In genomic region chr3:110343945-110344344, GRCh38 we compare ENCODE assay signal across 12 cellular contexts.
A peak's percentile ranks its signal among the peaks of the same experiment; 100 is the strongest.
DNase-seq lines count a peak whose midpoint lies in the region; ATAC-seq, FAIRE-seq and TF ChIP-seq lines count a peak whose summit lies in the region.
"Had no signal": no experiment of that assay in that cellular context is flagged by ENCODE, and none has a peak within 500 bp of the region (broad histone marks: within the 10 kb centered on the region; RNA-seq: fewer than 3 reads in every experiment).

No MANE protein-coding gene starts in this region.

- ATAC-seq in GM21526 (IDR thresholded peaks at IDR 0.05; ENCODE audit: low FRiP score, unreplicated experiment): peak; percentile 71
- ATAC-seq in HG03159 (IDR thresholded peaks at IDR 0.05; ENCODE audit: unreplicated experiment): peak; percentile 86
- ATAC-seq: heart right ventricle had no signal

- no peak for TF ChIP-seq CTCF in endothelial cell of umbilical vein (IDR thresholded peaks at IDR 0.05; ENCODE audit: extremely low read depth in 1 of 2, insufficient read depth in 1 of 2, low read depth in 1 of 2, low read length in 2 of 2)
- no peak for TF ChIP-seq CTCF in esophagus squamous epithelium (IDR thresholded peaks at IDR 0.05)

- H3K36me3 ChIP-seq in endothelial cell of umbilical vein (ENCODE audit: control insufficient read depth in 2 of 2, extremely low read depth in 1 of 2, insufficient read depth in 2 of 2, low read length in 2 of 2) (no peaks in the 10 kb centered on the region), esophagus squamous epithelium (no peaks in the 10 kb centered on the region)
- H3K36me3 ChIP-seq: heart right ventricle had no signal

- H3K79me2 ChIP-seq in endothelial cell of umbilical vein (ENCODE audit: control insufficient read depth, insufficient read depth, low read length): no peaks in the 10 kb centered on the region

- BruUV-seq in endothelial cell of umbilical vein (replicated peaks; lab: Mats Ljungman, UMichigan): TSS peak; percentile 40

- H3K9me3 ChIP-seq in endothelial cell of umbilical vein (replicated peaks; ENCODE audit: control insufficient read depth, insufficient read depth, low read length) (no peaks in the 10 kb centered on the region), esophagus squamous epithelium (no peaks in the 10 kb centered on the region)
- H3K9me3 ChIP-seq: heart right ventricle had no signal

- intact Hi-C loops in endothelial cell of umbilical vein (cut with micrococcal nuclease): loop anchor here (1.0 to 5.0 kb wide), 3 partner anchors 68 to 727 kb away; partner anchors contain the start of gene NECTIN3
- intact Hi-C loops in esophagus squamous epithelium (cut with DNase I): no loop called here

- H4K20me1 ChIP-seq in endothelial cell of umbilical vein (replicated peaks; ENCODE audit: control insufficient read depth, extremely low read depth, insufficient read depth, low read length): no peaks in the 10 kb centered on the region

- H3K4me2 ChIP-seq in endothelial cell of umbilical vein (ENCODE audit: insufficient read depth, low read length): peak overlapping the region; percentile 4

- POLR2A ChIA-PET in endothelial cell of umbilical vein (lab: Charles Lee): no interaction called here

- DNase-seq in EL (peak; percentile 43), endothelial cell of umbilical vein (ENCODE audit: low read depth, low spot score) (peak; percentile 9), globus pallidus (ENCODE audit: low spot score) (no peak), KBM-7 (no peak), C1 segment of cervical spinal cord (lab: John Stamatoyannopoulos, UW) (no peak), esophagus squamous epithelium (lab: John Stamatoyannopoulos, UW) (no peak)
- DNase-seq: CD4-positive, CD25-positive, alpha-beta regulatory T cell; heart right ventricle; NCI-H187 treated with DMSO at 0.1 percent for 48 hours; occipital lobe had no signal

- CTCF ChIA-PET in endothelial cell of umbilical vein (lab: Charles Lee): interaction anchor here (1.0 kb wide), 1 partner anchor 10 kb away, joined by 3 read pairs; no protein-coding TSS in a partner anchor

- H3K4me1 ChIP-seq in endothelial cell of umbilical vein (ENCODE audit: control insufficient read depth, extremely low read depth, insufficient read depth, low read length): peaks cover 21% of the 10 kb centered on the region
- H3K4me1 ChIP-seq in esophagus squamous epithelium: no peaks in the 10 kb centered on the region
- H3K4me1 ChIP-seq: heart right ventricle had no signal

- H2AFZ ChIP-seq in endothelial cell of umbilical vein (ENCODE audit: low read depth, low read length): peak overlapping the region; percentile 58

- H3K9me1 ChIP-seq in endothelial cell of umbilical vein (replicated peaks; ENCODE audit: control insufficient read depth, extremely low read depth, insufficient read depth, low read length): no peaks in the 10 kb centered on the region

- in situ Hi-C loops in KBM-7 (cut with MboI; ENCODE audit: low pct_unique_long_range_greater_than_20kb, low sequenced_read_pairs): no loop called here

- H3K9ac ChIP-seq in endothelial cell of umbilical vein (replicated peaks; ENCODE audit: extremely low read depth, insufficient read depth, low read length): no peak overlapping the region

- dilution Hi-C loops in endothelial cell of umbilical vein (cut with MboI; ENCODE audit: extremely low pct_ligation_motif_present, low sequenced_read_pairs): no loop called here

- H3K27ac ChIP-seq in endothelial cell of umbilical vein (ENCODE audit: insufficient read depth, low read depth, low read length) (peak overlapping the region; percentile 0), esophagus squamous epithelium (no peak overlapping the region)
- H3K27ac ChIP-seq: heart right ventricle had no signal

- no peak overlapping the region for H3K4me3 ChIP-seq in endothelial cell of umbilical vein (replicated peaks in 1 of 3; ENCODE audit: insufficient read depth in 1 of 3, low read depth in 1 of 3, low read length in 3 of 3)
- no peak overlapping the region for H3K4me3 ChIP-seq in esophagus squamous epithelium
- H3K4me3 ChIP-seq: heart right ventricle had no signal

- whole genome bisulfite sequencing in esophagus squamous epithelium, 2 donors: 82 to 89% methylated on average over 1 of the region's 1 CpG

- TF ChIP-seq POLR2A in endothelial cell of umbilical vein (IDR thresholded peaks at IDR 0.05; ENCODE audit: low read depth, low read length) (no peak), esophagus squamous epithelium (IDR thresholded peaks at IDR 0.05) (no peak)

- no peak for FAIRE-seq in endothelial cell of umbilical vein (lab: Jason Lieb, UNC)

- H3K27me3 ChIP-seq in endothelial cell of umbilical vein (ENCODE audit: control insufficient read depth in 2 of 2, insufficient read depth in 2 of 2, low read length in 2 of 2): no peaks in the 10 kb centered on the region
- no peaks in the 10 kb centered on the region for H3K27me3 ChIP-seq in esophagus squamous epithelium
- H3K27me3 ChIP-seq: heart right ventricle had no signal

TF ChIP-seq in endothelial cell of umbilical vein, 7 proteins besides CTCF, POLR2A, EP300 and RAD21:
- TF ChIP-seq FOS (IDR thresholded peaks at IDR 0.05; ENCODE audit: borderline replicate concordance, insufficient read depth, low read length) (no peak), JUN (IDR thresholded peaks at IDR 0.05; ENCODE audit: borderline replicate concordance, insufficient read depth, insufficient read length, low read depth) (no peak), EZH2 (IDR thresholded peaks at IDR 0.05; ENCODE audit: borderline replicate concordance, low read depth, low read length, severe bottlenecking) (no peak), GATA2 (IDR thresholded peaks at IDR 0.05; ENCODE audit: insufficient read depth, insufficient read length, low read depth, low read length) (no peak), POLR2AphosphoS5 (IDR thresholded peaks at IDR 0.05; ENCODE audit: insufficient read depth, low read depth, low read length) (no peak), MAX (IDR thresholded peaks at IDR 0.05; ENCODE audit: insufficient read depth, insufficient read length) (no peak), MYC (IDR thresholded peaks at IDR 0.05; ENCODE audit: low read depth, low read length) (no peak)

Comparison
In these comparisons a context has a peak if more than half of its experiments do, and no peak if none do; other contexts are left out.
1. DNase-seq: peak in EL (single experiment) and endothelial cell of umbilical vein (single experiment); none in globus pallidus (single experiment), KBM-7 (single experiment), C1 segment of cervical spinal cord (0 of 14) and esophagus squamous epithelium (single experiment).